In the genomic region with DNA sequence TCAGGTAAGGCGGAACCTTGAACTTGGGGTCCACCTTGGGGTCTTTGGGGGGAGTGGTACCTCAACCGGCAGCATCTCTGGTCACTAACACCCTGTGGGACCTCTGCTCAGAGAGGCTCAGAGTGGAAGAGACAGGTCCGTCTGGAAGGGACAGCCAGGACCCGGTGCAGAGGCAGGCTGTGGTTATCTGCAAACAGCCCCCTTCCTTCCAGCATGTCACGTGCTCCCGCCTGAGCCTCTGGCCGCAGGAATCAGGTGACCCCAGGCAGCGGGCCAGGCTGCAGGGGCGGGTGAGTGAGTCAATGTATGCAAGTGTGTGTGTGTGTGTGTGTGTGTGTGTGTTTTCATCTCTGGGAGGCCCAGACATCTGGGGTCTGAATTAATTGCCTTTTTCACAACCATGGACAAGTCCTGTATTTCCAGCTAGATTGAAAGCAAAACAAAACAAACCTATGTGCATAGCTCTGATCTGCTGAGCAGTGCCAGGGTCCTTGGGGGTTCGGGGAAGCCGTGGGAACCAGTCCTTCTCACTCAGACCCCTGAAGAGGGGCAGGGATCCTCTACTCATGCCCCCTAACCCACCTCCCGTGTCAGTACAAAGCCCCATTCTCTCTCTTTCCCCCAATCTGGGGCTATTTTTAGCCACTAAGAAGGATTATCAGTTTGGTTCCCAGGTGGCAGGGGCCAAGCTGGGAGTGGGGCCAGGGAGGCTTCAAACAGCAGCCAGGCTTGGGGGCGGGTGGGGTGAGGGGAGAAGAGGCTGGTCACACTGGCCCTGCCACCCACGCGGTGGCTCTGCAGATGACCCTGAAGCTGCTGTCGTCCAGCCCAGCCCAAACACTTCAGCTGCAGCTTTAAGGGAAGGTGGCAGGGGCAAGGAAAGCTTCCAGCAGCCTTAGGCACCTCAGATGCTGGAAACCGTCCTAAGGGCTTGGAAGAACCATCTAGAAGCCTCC, we compare ENCODE assay signal across 8 cellular contexts. TPM values are rescaled to one million over a fixed set of nuclear protein-coding genes. Genes with fewer than 3 reads are reported as not detected.
A peak's percentile ranks its signal among the peaks of the same experiment; 100 is the strongest.
DNase-seq lines count a peak whose midpoint lies in the region; ATAC-seq, FAIRE-seq and TF ChIP-seq lines count a peak whose summit lies in the region.

No MANE protein-coding gene starts in this region.

- ATAC-seq in mucosa of descending colon = peak; percentile 86
- ATAC-seq in GM19455 (IDR thresholded peaks at IDR 0.05; ENCODE audit: unreplicated experiment) = no peak

- peaks cover 5% of the 10 kb centered on the region for H3K9me3 ChIP-seq in mucosa of descending colon

- peaks cover 3% of the 10 kb centered on the region for H3K4me1 ChIP-seq in mucosa of descending colon (ENCODE audit: low read depth)

- H3K4me3 ChIP-seq in mucosa of descending colon = no peak overlapping the region

- H3K27ac ChIP-seq in epithelial cell of prostate = no peak overlapping the region

- FAIRE-seq in H54 (lab: Jason Lieb, UNC) = peak; percentile 50

- TF ChIP-seq POLR2A in H54 (IDR thresholded peaks at IDR 0.05; ENCODE audit: low read depth, low read length) = no peak

- intact Hi-C loops in mucosa of descending colon (cut with DNase I, micrococcal nuclease) = no loop called here

- peak; percentile 97 for DNase-seq in COLO829 (ENCODE audit: low spot score)
- peak; percentile 91 for DNase-seq in H54 (ENCODE audit: insufficient read length, low spot score)
- DNase-seq in NCI-H446 treated with DMSO at 0.1 percent for 48 hours (lab: John Stamatoyannopoulos, UW) = peak; percentile 37
- DNase-seq in activated T-cell treated with anti-CD3 and anti-CD28 coated beads for 1 hour (ENCODE audit: low read depth) = peak; percentile 26
- peak; percentile 65 for DNase-seq in epithelial cell of prostate (ENCODE audit: low read depth, low spot score)
- DNase-seq in mucosa of descending colon = peak; percentile 74 to 88 (median 80)
- peak; percentile 26 to 45 for DNase-seq in stimulated activated CD8-positive, alpha-beta memory T cell treated with anti-CD3 and anti-CD28 coated beads, Interleukin-7, amount 100 ng/mL, for 1 hour (ENCODE audit: low read depth in 2 of 2)

- no peak for TF ChIP-seq CTCF in mucosa of descending colon (IDR thresholded peaks at IDR 0.05)

- H3K36me3 ChIP-seq in mucosa of descending colon (ENCODE audit: low read depth) = no peaks in the 10 kb centered on the region

RNA-seq across cellular contexts. Expression of gene CERS4, which starts 31.4 kb away (rescaled TPM):
- 10 to 100 TPM in 1 of 3 donors, 1 to 10 TPM in 2; 3.1 to 37.1 (median 4.2) TPM for total RNA-seq in mucosa of descending colon

Comparison
In these comparisons a context has a peak if more than half of its experiments do, and no peak if none do; other contexts are left out.
1. DNase-seq: peak in every context shown above with its lines; median percentile 97 in COLO829; 91 in H54; 80 in mucosa of descending colon; 65 in epithelial cell of prostate; 37 in NCI-H446 treated with DMSO at 0.1 percent for 48 hours; 36 in stimulated activated CD8-positive, alpha-beta memory T cell treated with anti-CD3 and anti-CD28 coated beads, Interleukin-7, amount 100 ng/mL, for 1 hour; 26 in activated T-cell treated with anti-CD3 and anti-CD28 coated beads for 1 hour.